Comparison of ENCODE assay signal across 15 cellular contexts in genomic region chr2:217981084-217981730, GRCh38. TPM values are rescaled to one million over a fixed set of nuclear protein-coding genes. Genes with fewer than 3 reads are reported as not detected.
DNase-seq lines count a peak whose midpoint lies in the region; FAIRE-seq and TF ChIP-seq lines count a peak whose summit lies in the region.
"Had no signal": no experiment of that assay in that cellular context is flagged by ENCODE, and none has a peak within 500 bp of the region (broad histone marks: within the 10 kb centered on the region; RNA-seq: fewer than 3 reads in every experiment).

No MANE protein-coding gene starts in this region.

- no peaks in the 10 kb centered on the region for H3K4me1 Mint-ChIP-seq in activated T-helper 1 cell treated with anti-CD3 and anti-CD28 coated beads, Interleukin-12 subunit alpha, Interleukin-12 subunit beta, Interleukin-2, Interleukin-4 antibody, amounts not matched to agents 30 ng/mL and 10 ng/mL and 1 ng/mL, durations not matched to agents 14 hours and 24 hours and 36 hours (ENCODE audit: low read depth)
- H3K4me1 Mint-ChIP-seq: activated CD4-positive, alpha-beta T cell treated with anti-CD3 and anti-CD28 coated beads for 36 hours; activated naive CD4-positive, alpha-beta T cell treated with anti-CD3 and anti-CD28 coated beads, Interleukin-2, amount 10 ng/mL, durations not matched to agents 7 days and 5 days had no signal

- no peak overlapping the region for H4K91ac ChIP-seq in neuronal stem cell (ENCODE audit: low read depth, low read length, poor library complexity)

- H3K36me3 ChIP-seq in esophagus squamous epithelium (peaks cover 0 to 9% (median 0%) of the 10 kb centered on the region in 3 donors), neuronal stem cell (replicated peaks in 1 of 2; ENCODE audit: control insufficient read depth in 2 of 2, insufficient read depth in 2 of 2, low read length in 2 of 2) (no peaks in the 10 kb centered on the region), thyroid gland (no peaks in the 10 kb centered on the region)

- H2AFZ ChIP-seq in neuronal stem cell (ENCODE audit: low read length) = no peak overlapping the region

- H3K9ac ChIP-seq in neuronal stem cell (ENCODE audit: low read depth, low read length, poor library complexity) = no peak overlapping the region

- H2BK5ac ChIP-seq in neuronal stem cell (ENCODE audit: low read length) = no peak overlapping the region

- no peaks in the 10 kb centered on the region for H3K27me3 Mint-ChIP-seq in activated T-helper 1 cell treated with anti-CD3 and anti-CD28 coated beads, Interleukin-12 subunit alpha, Interleukin-12 subunit beta, Interleukin-2, Interleukin-4 antibody, amounts not matched to agents 30 ng/mL and 10 ng/mL and 1 ng/mL, durations not matched to agents 14 hours and 24 hours and 36 hours (ENCODE audit: insufficient read depth)
- H3K27me3 Mint-ChIP-seq: activated CD4-positive, alpha-beta T cell treated with anti-CD3 and anti-CD28 coated beads for 36 hours had no signal

- H3K14ac ChIP-seq in neuronal stem cell (ENCODE audit: low read length) = peak overlapping the region; percentile 10

- H2BK120ac ChIP-seq in neuronal stem cell (ENCODE audit: low read depth, low read length) = no peak overlapping the region

- H3K27ac Mint-ChIP-seq in activated T-helper 1 cell treated with anti-CD3 and anti-CD28 coated beads, Interleukin-12 subunit alpha, Interleukin-12 subunit beta, Interleukin-2, Interleukin-4 antibody, amounts not matched to agents 30 ng/mL and 10 ng/mL and 1 ng/mL, durations not matched to agents 14 hours and 24 hours and 36 hours = no peak overlapping the region
- H3K27ac Mint-ChIP-seq: activated CD4-positive, alpha-beta T cell treated with anti-CD3 and anti-CD28 coated beads for 36 hours; activated naive CD4-positive, alpha-beta T cell treated with anti-CD3 and anti-CD28 coated beads, Interleukin-2, amount 10 ng/mL, durations not matched to agents 7 days and 5 days; dendritic cell treated with granulocyte-macrophage colony-stimulating factor and Interleukin-4, amounts not matched to agents 40 ng/mL and 50 ng/mL, for 4 days had no signal

- no peak overlapping the region for H4K8ac ChIP-seq in neuronal stem cell (ENCODE audit: low read depth, low read length)

- no peak overlapping the region for H2BK15ac ChIP-seq in neuronal stem cell (ENCODE audit: low read length)

- peak overlapping the region; percentile 59 for H2AK5ac ChIP-seq in neuronal stem cell (ENCODE audit: low read depth, low read length)

- intact Hi-C loops in esophagus squamous epithelium (cut with DNase I) (no loop called here), thyroid gland (cut with DNase I) (loop anchor here (5.0 kb wide), 1 partner anchor 34 kb away; no protein-coding TSS in a partner anchor)
- intact Hi-C loops in activated T-helper 1 cell treated with anti-CD3 and anti-CD28 coated beads, Interleukin-12 subunit alpha, Interleukin-12 subunit beta, Interleukin-2, Interleukin-4 antibody, amounts not matched to agents 30 ng/mL and 10 ng/mL and 1 ng/mL, durations not matched to agents 14 hours and 24 hours and 36 hours (cut with micrococcal nuclease) = no loop called here

- 21 to 33% methylated on average over 2 to 3 of the region's 5 CpGs for WGBS in esophagus squamous epithelium, 2 donors
- WGBS in neuronal stem cell (ENCODE audit: extremely low coverage in 2 of 2, insufficient read length in 2 of 2, insufficient replicate concordance in 1 of 2), 2 donors = no CpG with 5 or more reads among the region's 5 CpGs
- 33 to 55% methylated on average over 4 to 5 of the region's 5 CpGs for WGBS in thyroid gland, 2 donors

- H3K27ac ChIP-seq in esophagus squamous epithelium (peak overlapping the region; percentile 51 to 94 (median 87)), neuronal stem cell (replicated peaks; ENCODE audit: low read length) (no peak overlapping the region), thyroid gland (peak overlapping the region; percentile 76 to 93 (median 86))

- H3K9me3 Mint-ChIP-seq in activated T-helper 1 cell treated with anti-CD3 and anti-CD28 coated beads, Interleukin-12 subunit alpha, Interleukin-12 subunit beta, Interleukin-2, Interleukin-4 antibody, amounts not matched to agents 30 ng/mL and 10 ng/mL and 1 ng/mL, durations not matched to agents 14 hours and 24 hours and 36 hours = no peaks in the 10 kb centered on the region
- H3K9me3 Mint-ChIP-seq: activated naive CD4-positive, alpha-beta T cell treated with anti-CD3 and anti-CD28 coated beads, Interleukin-2, amount 10 ng/mL, durations not matched to agents 7 days and 5 days; dendritic cell treated with granulocyte-macrophage colony-stimulating factor and Interleukin-4, amounts not matched to agents 40 ng/mL and 50 ng/mL, for 4 days had no signal

- no peaks in the 10 kb centered on the region for H3K27me3 ChIP-seq in esophagus squamous epithelium
- H3K27me3 ChIP-seq in neuronal stem cell (ENCODE audit: control insufficient read depth in 3 of 3, insufficient read depth in 3 of 3, low read depth in 1 of 3, low read length in 3 of 3) = peaks cover 0 to 32% (median 32%) of the 10 kb centered on the region in 3 experiments
- no peaks in the 10 kb centered on the region for H3K27me3 ChIP-seq in thyroid gland

- H3K4me1 ChIP-seq in esophagus squamous epithelium (peaks cover 29 to 59% (median 40%) of the 10 kb centered on the region in 3 donors), neuronal stem cell (ENCODE audit: control insufficient read depth in 2 of 2, insufficient read depth in 1 of 2, low read depth in 1 of 2, low read length in 2 of 2) (peaks cover 0 to 15% of the 10 kb centered on the region in 2 donors), thyroid gland (peaks cover 46 to 61% of the 10 kb centered on the region in 2 donors)

- H3K9me3 ChIP-seq in esophagus squamous epithelium (no peaks in the 10 kb centered on the region), neuronal stem cell (replicated peaks in 1 of 2; ENCODE audit: control insufficient read depth in 2 of 2, insufficient read depth in 1 of 2, low read depth in 1 of 2, low read length in 2 of 2) (no peaks in the 10 kb centered on the region), thyroid gland (no peaks in the 10 kb centered on the region)

- peak overlapping the region; percentile 11 for H3K18ac ChIP-seq in neuronal stem cell (ENCODE audit: low read length)

- no peak overlapping the region for H3K4me3 Mint-ChIP-seq in activated T-helper 1 cell treated with anti-CD3 and anti-CD28 coated beads, Interleukin-12 subunit alpha, Interleukin-12 subunit beta, Interleukin-2, Interleukin-4 antibody, amounts not matched to agents 30 ng/mL and 10 ng/mL and 1 ng/mL, durations not matched to agents 14 hours and 24 hours and 36 hours
- H3K4me3 Mint-ChIP-seq: activated CD4-positive, alpha-beta T cell treated with anti-CD3 and anti-CD28 coated beads for 36 hours; activated naive CD4-positive, alpha-beta T cell treated with anti-CD3 and anti-CD28 coated beads, Interleukin-2, amount 10 ng/mL, durations not matched to agents 7 days and 5 days; dendritic cell treated with granulocyte-macrophage colony-stimulating factor and Interleukin-4, amounts not matched to agents 40 ng/mL and 50 ng/mL, for 4 days had no signal

- no peaks in the 10 kb centered on the region for H3K36me3 Mint-ChIP-seq in activated T-helper 1 cell treated with anti-CD3 and anti-CD28 coated beads, Interleukin-12 subunit alpha, Interleukin-12 subunit beta, Interleukin-2, Interleukin-4 antibody, amounts not matched to agents 30 ng/mL and 10 ng/mL and 1 ng/mL, durations not matched to agents 14 hours and 24 hours and 36 hours (ENCODE audit: low read depth)
- H3K36me3 Mint-ChIP-seq: activated naive CD4-positive, alpha-beta T cell treated with anti-CD3 and anti-CD28 coated beads, Interleukin-2, amount 10 ng/mL, durations not matched to agents 7 days and 5 days had no signal

- no peak overlapping the region for H3K23ac ChIP-seq in neuronal stem cell (ENCODE audit: low read depth, low read length, poor library complexity)

- TF ChIP-seq POLR2A in esophagus squamous epithelium (IDR thresholded peaks at IDR 0.05) (no peak), thyroid gland (IDR thresholded peaks at IDR 0.05) (peak in 1 of 2 donors; percentile 52)

- H3K79me1 ChIP-seq in neuronal stem cell (ENCODE audit: low read depth, low read length) = no peaks in the 10 kb centered on the region

- H3K4ac ChIP-seq in neuronal stem cell (ENCODE audit: low read length) = no peak overlapping the region

- DNase-seq in NCI-H2171 (lab: John Stamatoyannopoulos, UW) (peak; percentile 72), esophagus squamous epithelium (lab: John Stamatoyannopoulos, UW) (no peak), neuronal stem cell (ENCODE audit: low spot score) (no peak), thyroid gland (peak; percentile 86 to 88), mesenteric fat pad (ENCODE audit: low spot score) (no peak), GM19239 (ENCODE audit: insufficient read length, low spot score) (no peak)
- DNase-seq in activated T-helper 1 cell treated with anti-CD3 and anti-CD28 coated beads, Interleukin-12 subunit alpha, Interleukin-12 subunit beta, Interleukin-2, Interleukin-4 antibody, amounts not matched to agents 30 ng/mL and 10 ng/mL and 1 ng/mL, durations not matched to agents 14 hours and 24 hours and 36 hours (ENCODE audit: low spot score) = no peak
- DNase-seq: activated CD4-positive, alpha-beta T cell treated with anti-CD3 and anti-CD28 coated beads for 36 hours; activated CD8-positive, alpha-beta memory T cell treated with anti-CD3 and anti-CD28 coated beads, Interleukin-2, amount 50 U/mL, for 48 hours; activated naive CD4-positive, alpha-beta T cell treated with anti-CD3 and anti-CD28 coated beads, Interleukin-2, amount 10 ng/mL, durations not matched to agents 7 days and 5 days; left cardiac atrium; NCI-H1436; T1000 had no signal

- no peak overlapping the region for H3K4me2 ChIP-seq in neuronal stem cell (ENCODE audit: insufficient read depth, low read length, poor library complexity, severe bottlenecking)

- TF ChIP-seq CTCF in esophagus squamous epithelium (IDR thresholded peaks at IDR 0.05) (no peak), thyroid gland (IDR thresholded peaks at IDR 0.05) (no peak)

- no peak for FAIRE-seq in GM19239 (lab: Jason Lieb, UNC)

- peak overlapping the region; percentile 14 for H2BK12ac ChIP-seq in neuronal stem cell (ENCODE audit: low read length)

- H3K4me3 ChIP-seq in esophagus squamous epithelium (no peak overlapping the region), neuronal stem cell (ENCODE audit: low read length in 2 of 2) (no peak overlapping the region), thyroid gland (replicated peaks in 1 of 3) (no peak overlapping the region)

RNA-seq across cellular contexts. Expression of gene TNS1, which starts 21.6 kb away (rescaled TPM):
- total RNA-seq in esophagus squamous epithelium = 100 to 1,000 TPM in 1 of 4 donors, 10 to 100 TPM in 3; 34.7 to 201 (median 59.2) TPM
- polyA plus RNA-seq in neuronal stem cell (2013, experiment 1 of 2) = 1.1 TPM
- 1.3 TPM for polyA plus RNA-seq in neuronal stem cell (2013, experiment 2 of 2)
- 100 to 1,000 TPM; 169 to 316 (median 229) TPM for total RNA-seq in thyroid gland
- total RNA-seq in mesenteric fat pad = 449 TPM
- 0.41 and 1.1 TPM in 2 replicates for total RNA-seq in activated T-helper 1 cell treated with anti-CD3 and anti-CD28 coated beads, Interleukin-12 subunit alpha, Interleukin-12 subunit beta, Interleukin-2, Interleukin-4 antibody, amounts not matched to agents 30 ng/mL and 10 ng/mL and 1 ng/mL, durations not matched to agents 14 hours and 24 hours and 36 hours
- total RNA-seq: NCI-H460 had no signal

Comparison
In these comparisons a context has a peak if more than half of its experiments do, and no peak if none do; other contexts are left out.
1. DNase-seq: peak in NCI-H2171 (single experiment) and thyroid gland (2 of 2); none in esophagus squamous epithelium (single experiment), neuronal stem cell (single experiment), mesenteric fat pad (single experiment), activated T-helper 1 cell treated with anti-CD3 and anti-CD28 coated beads, Interleukin-12 subunit alpha, Interleukin-12 subunit beta, Interleukin-2, Interleukin-4 antibody, amounts not matched to agents 30 ng/mL and 10 ng/mL and 1 ng/mL, durations not matched to agents 14 hours and 24 hours and 36 hours (single experiment) and GM19239 (single experiment).
2. RNA of gene TNS1, which starts 21.6 kb away (total RNA-seq): 449 TPM in mesenteric fat pad (single experiment), 169 to 316 TPM in thyroid gland and 34.7 to 201 TPM in esophagus squamous epithelium; 0.41 to 1.1 TPM in activated T-helper 1 cell treated with anti-CD3 and anti-CD28 coated beads, Interleukin-12 subunit alpha, Interleukin-12 subunit beta, Interleukin-2, Interleukin-4 antibody, amounts not matched to agents 30 ng/mL and 10 ng/mL and 1 ng/mL, durations not matched to agents 14 hours and 24 hours and 36 hours; every median in the first group is over 10 times any median in the second.